In genomic region chr19:14094854-14095253, GRCh38 we compare ENCODE assay signal across 37 cellular contexts. TPM values are rescaled to one million over a fixed set of nuclear protein-coding genes. Genes with fewer than 3 reads are reported as not detected.
A peak's percentile ranks its signal among the peaks of the same experiment; 100 is the strongest.
DNase-seq lines count a peak whose midpoint lies in the region; ATAC-seq, FAIRE-seq and TF ChIP-seq lines count a peak whose summit lies in the region.
"Had no signal": no experiment of that assay in that cellular context is flagged by ENCODE, and none has a peak within 500 bp of the region (broad histone marks: within the 10 kb centered on the region; RNA-seq: fewer than 3 reads in every experiment).

No MANE protein-coding gene starts in this region.

- H3K79me2 ChIP-seq in K562 (ENCODE audit: control insufficient read depth, insufficient read depth, low read length) (no peaks in the 10 kb centered on the region), mammary epithelial cell (ENCODE audit: insufficient read depth, low read length) (no peaks in the 10 kb centered on the region)

- no peaks in the 10 kb centered on the region for H4K20me1 ChIP-seq in K562 (replicated peaks; ENCODE audit: control insufficient read depth, insufficient read depth, low read length)
- no peaks in the 10 kb centered on the region for H4K20me1 ChIP-seq in mammary epithelial cell (ENCODE audit: insufficient read depth, low read length)

- WGBS in K562 (ENCODE audit: insufficient coverage, low coverage, missing lambda C conversion rate) = 5% methylated on average over 6 of the region's 7 CpGs
- 96% methylated on average over 7 of the region's 7 CpGs for whole genome bisulfite sequencing in mammary epithelial cell (ENCODE audit: low coverage, missing lambda C conversion rate)

- no peaks in the 10 kb centered on the region for H3K27me3 Mint-ChIP-seq in activated naive CD8-positive, alpha-beta T cell
- no peaks in the 10 kb centered on the region for H3K27me3 Mint-ChIP-seq in activated naive CD8-positive, alpha-beta T cell treated with anti-CD3 and anti-CD28 coated beads, Interleukin-2, amount 50 U/mL, for 24 hours
- H3K27me3 Mint-ChIP-seq: activated CD4-positive, alpha-beta T cell treated with anti-CD3 and anti-CD28 coated beads, Interleukin-2, amount 10 ng/mL, durations not matched to agents 7 days and 5 days; stimulated activated memory B cell treated with anti-CD40 and anti-IgM and Interleukin-4, amounts not matched to agents 10 μg/mL and 1 μg/mL and 100 μg/mL, for 72 hours; type B pancreatic cell had no signal

- TF ChIP-seq CTCF in K562 (IDR thresholded peaks at IDR 0.05 in 2 of 3, conservative IDR thresholded peaks at IDR 0.05 in 1 of 3; ENCODE audit: insufficient read depth in 2 of 3, low read depth in 1 of 3, low read length in 3 of 3) (no peak), neutrophil (IDR thresholded peaks at IDR 0.05) (no peak), mammary epithelial cell (conservative IDR thresholded peaks at IDR 0.05 in 1 of 2, IDR thresholded peaks at IDR 0.05 in 1 of 2; ENCODE audit: extremely low read depth in 1 of 2, insufficient read depth in 1 of 2, low read depth in 1 of 2, low read length in 2 of 2) (no peak)

- H3K4me1 ChIP-seq in K562 (replicated peaks in 1 of 2; ENCODE audit: control insufficient read depth in 2 of 2, insufficient read depth in 2 of 2, low read length in 2 of 2) (peaks cover 2 to 21% of the 10 kb centered on the region in 2 experiments; a peak in 3 of 5 replicates), neutrophil (ENCODE audit: control insufficient read depth in 1 of 2, insufficient read depth in 1 of 2, low read depth in 1 of 2, low read length in 1 of 2) (peaks cover 11 to 12% of the 10 kb centered on the region in 2 experiments), mammary epithelial cell (ENCODE audit: insufficient read depth, low read length) (no peaks in the 10 kb centered on the region)
- H3K4me1 ChIP-seq: BE2C, colonic mucosa had no signal

- no peaks in the 10 kb centered on the region for H3K9me3 Mint-ChIP-seq in activated naive CD8-positive, alpha-beta T cell (ENCODE audit: low read depth)
- peaks cover 7% of the 10 kb centered on the region for H3K9me3 Mint-ChIP-seq in activated naive CD8-positive, alpha-beta T cell treated with anti-CD3 and anti-CD28 coated beads, Interleukin-2, amount 50 U/mL, for 24 hours
- H3K9me3 Mint-ChIP-seq: type B pancreatic cell had no signal

- peaks cover 2% of the 10 kb centered on the region for H3K36me3 Mint-ChIP-seq in activated naive CD8-positive, alpha-beta T cell
- H3K36me3 Mint-ChIP-seq in activated naive CD8-positive, alpha-beta T cell treated with anti-CD3 and anti-CD28 coated beads, Interleukin-2, amount 50 U/mL, for 24 hours (ENCODE audit: low read depth) = peaks cover 11% of the 10 kb centered on the region

- TSS peak; percentile 20 for BruUV-seq in K562 (replicated peaks; lab: Mats Ljungman, UMichigan)
- no TSS peak for BruUV-seq in mammary epithelial cell (replicated peaks; lab: Mats Ljungman, UMichigan)

- H3K36me3 ChIP-seq in K562 (ENCODE audit: control insufficient read depth, insufficient read depth, low read length) (peaks cover 7% of the 10 kb centered on the region; the same call in 1 of the 3 replicates), neutrophil (peaks cover 70% of the 10 kb centered on the region), mammary epithelial cell (ENCODE audit: insufficient read depth, low read length) (peaks cover 10% of the 10 kb centered on the region)
- H3K36me3 ChIP-seq: colonic mucosa, ovary had no signal

- no peaks in the 10 kb centered on the region for H3K27me3 ChIP-seq in K562 (ENCODE audit: control insufficient read depth in 2 of 2, insufficient read depth in 2 of 2, low read length in 2 of 2)
- no peaks in the 10 kb centered on the region for H3K27me3 ChIP-seq in neutrophil
- no peaks in the 10 kb centered on the region for H3K27me3 ChIP-seq in mammary epithelial cell (ENCODE audit: insufficient read depth, low read length)
- H3K27me3 ChIP-seq: BE2C, colonic mucosa, ovary had no signal

- ATAC-seq in activated naive CD8-positive, alpha-beta T cell treated with anti-CD3 and anti-CD28 coated beads, Interleukin-2, amount 50 U/mL, for 24 hours = no peak
- ATAC-seq in K562 (no peak), HG02885 (IDR thresholded peaks at IDR 0.05; ENCODE audit: poor library complexity, unreplicated experiment) (no peak), left ventricle myocardium superior (no peak)
- ATAC-seq: left lobe of liver; stimulated activated memory B cell treated with anti-CD40 and anti-IgM and Interleukin-4, amounts not matched to agents 10 μg/mL and 1 μg/mL and 100 μg/mL, for 72 hours had no signal

- peak overlapping the region; percentile 76 for H3K27ac Mint-ChIP-seq in activated naive CD8-positive, alpha-beta T cell
- H3K27ac Mint-ChIP-seq in activated naive CD8-positive, alpha-beta T cell treated with anti-CD3 and anti-CD28 coated beads, Interleukin-2, amount 50 U/mL, for 24 hours = no peak overlapping the region
- H3K27ac Mint-ChIP-seq: activated CD4-positive, alpha-beta T cell treated with anti-CD3 and anti-CD28 coated beads, Interleukin-2, amount 10 ng/mL, durations not matched to agents 7 days and 5 days; activated naive CD4-positive, alpha-beta T cell treated with anti-CD3 and anti-CD28 coated beads for 36 hours; stimulated activated memory B cell treated with anti-CD40 and anti-IgM and Interleukin-4, amounts not matched to agents 10 μg/mL and 1 μg/mL and 100 μg/mL, for 72 hours; type B pancreatic cell had no signal

- H3K4me1 Mint-ChIP-seq in activated naive CD8-positive, alpha-beta T cell (ENCODE audit: low read depth) = peaks cover 13% of the 10 kb centered on the region
- H3K4me1 Mint-ChIP-seq in activated naive CD8-positive, alpha-beta T cell treated with anti-CD3 and anti-CD28 coated beads, Interleukin-2, amount 50 U/mL, for 24 hours = peaks cover 13% of the 10 kb centered on the region

- no peak for TF ChIP-seq POLR2A in K562 (conservative IDR thresholded peaks at IDR 0.05)

- DNase-seq in activated naive CD8-positive, alpha-beta T cell treated with anti-CD3 and anti-CD28 coated beads, Interleukin-2, amount 50 U/mL, for 24 hours = no peak
- DNase-seq in HUDEP-2 (lab: John Stamatoyannopoulos, UW; ENCODE audit: unreplicated experiment in 76 of 76) (peak in 65 of 76 experiments; percentile 17 to 85 (median 55)), K562 (ENCODE audit: extremely low read depth in 1 of 4, low spot score in 3 of 4) (peak in 2 of 4 experiments; percentile 1 to 60), left ventricle myocardium superior (no peak), mammary epithelial cell (no peak)
- DNase-seq: ACHN; activated CD4-positive, alpha-beta T cell treated with anti-CD3 and anti-CD28 coated beads, Interleukin-2, amount 10 ng/mL, durations not matched to agents 7 days and 5 days; activated CD8-positive, alpha-beta memory T cell treated with anti-CD3 and anti-CD28 coated beads, Interleukin-2, amount 50 U/mL, for 4 hours; activated naive CD4-positive, alpha-beta T cell treated with anti-CD3 and anti-CD28 coated beads for 36 hours; anterior cingulate cortex; BE2C; colonic mucosa; DMS153; effector CD8-positive, alpha-beta T cell; head of caudate nucleus; NCI-H1417; NCI-H2081; ovary; substantia nigra; T-helper 9 cell had no signal

- no peaks in the 10 kb centered on the region for H3K9me1 ChIP-seq in K562 (ENCODE audit: control insufficient read depth, insufficient read depth, low read length)

- no peak overlapping the region for H2AFZ ChIP-seq in K562 (ENCODE audit: low read depth, low read length)
- no peak overlapping the region for H2AFZ ChIP-seq in mammary epithelial cell (ENCODE audit: low read depth, low read length)

- CTCF ChIA-PET in K562 (lab: Yijun Ruan, JAX; ENCODE audit: low intra/inter-chr PET ratio) = no interaction called here
- CTCF ChIA-PET in mammary epithelial cell (lab: Charles Lee; ENCODE audit: low non-redundant PET) = no interaction called here

- TF ChIP-seq EP300 in K562 (IDR thresholded peaks at IDR 0.05; ENCODE audit: low read length) = no peak

- H3K4me3 ChIP-seq in K562 (no peak overlapping the region), neutrophil (ENCODE audit: low read depth in 1 of 2, low read length in 1 of 2) (no peak overlapping the region), mammary epithelial cell (replicated peaks in 1 of 3; ENCODE audit: insufficient read depth in 1 of 3, low read depth in 2 of 3, low read length in 3 of 3) (no peak overlapping the region)
- H3K4me3 ChIP-seq: colonic mucosa, ovary had no signal

- H3K9me3 ChIP-seq in K562 (replicated peaks; ENCODE audit: control insufficient read depth, insufficient read depth, low read depth, low read length) (peaks cover 10% of the 10 kb centered on the region), neutrophil (no peaks in the 10 kb centered on the region), mammary epithelial cell (replicated peaks; ENCODE audit: insufficient read depth, low read length) (peaks cover 5% of the 10 kb centered on the region)
- H3K9me3 ChIP-seq: colonic mucosa, ovary had no signal

- dilution Hi-C loops in mammary epithelial cell (cut with HindIII; ENCODE audit: low sequenced_read_pairs) = no loop called here

- no peak overlapping the region for H3K9ac ChIP-seq in K562 (ENCODE audit: insufficient read depth in 1 of 2, low read depth in 2 of 2, low read length in 2 of 2)
- H3K9ac ChIP-seq in mammary epithelial cell (ENCODE audit: insufficient read depth, low read length) = no peak overlapping the region

- POLR2A ChIA-PET in K562 (lab: Yijun Ruan, JAX) = interaction anchor here (0.6 to 0.9 kb wide), 2 partner anchors 13 to 23 kb away, joined by 3 read pairs; partner anchors contain the start of gene PRKACA

- H3K4me3 Mint-ChIP-seq in activated naive CD8-positive, alpha-beta T cell = no peak overlapping the region
- H3K4me3 Mint-ChIP-seq in activated naive CD8-positive, alpha-beta T cell treated with anti-CD3 and anti-CD28 coated beads, Interleukin-2, amount 50 U/mL, for 24 hours = no peak overlapping the region
- H3K4me3 Mint-ChIP-seq: activated CD4-positive, alpha-beta T cell treated with anti-CD3 and anti-CD28 coated beads, Interleukin-2, amount 10 ng/mL, durations not matched to agents 7 days and 5 days; activated naive CD4-positive, alpha-beta T cell treated with anti-CD3 and anti-CD28 coated beads for 36 hours; stimulated activated memory B cell treated with anti-CD40 and anti-IgM and Interleukin-4, amounts not matched to agents 10 μg/mL and 1 μg/mL and 100 μg/mL, for 72 hours; type B pancreatic cell had no signal

- H3K4me2 ChIP-seq in K562 (ENCODE audit: insufficient read depth, low read length) (no peak overlapping the region), mammary epithelial cell (ENCODE audit: insufficient read depth, low read depth, low read length) (no peak overlapping the region)

- peak; percentile 72 for FAIRE-seq in K562 (lab: Jason Lieb, UNC)
- FAIRE-seq: bronchial epithelial cell, H54, islet of Langerhans, RCC 7860 had no signal

- intact Hi-C loops in K562 (cut with micrococcal nuclease) (no loop called here), left ventricle myocardium superior (cut with micrococcal nuclease) (no loop called here), mammary epithelial cell (cut with micrococcal nuclease) (no loop called here)

- in situ Hi-C loops in K562 (cut with MboI) = no loop called here
- in situ Hi-C loops in mammary epithelial cell (cut with MboI; ENCODE audit: low sequenced_read_pairs in 2 of 2) = no loop called here

- no peak for TF ChIP-seq RAD21 in K562 (CRISPR knock-in tag; conservative IDR thresholded peaks at IDR 0.05 in 1 of 2, IDR thresholded peaks at IDR 0.05 in 1 of 2)

- H3K27ac ChIP-seq in K562 (ENCODE audit: extremely low read depth, low read depth, low read length) = no peak overlapping the region
- peak overlapping the region; percentile 32 for H3K27ac ChIP-seq in neutrophil
- H3K27ac ChIP-seq in mammary epithelial cell (ENCODE audit: insufficient read depth, low read depth, low read length) = no peak overlapping the region
- H3K27ac ChIP-seq: colonic mucosa, HL-60, ovary, VCaP had no signal

RNA-seq across cellular contexts. Expression of gene SAMD1, which starts 4.3 kb away (rescaled TPM):
- total RNA-seq in K562 (2011; cell fraction: chromatin; rRNA removed; ENCODE audit: low replicate concordance) = 9.8 and 27.6 TPM in 2 replicates
- total RNA-seq in K562 (2011; cell fraction: nucleolus; rRNA removed) = 23.5 and 24.9 TPM in 2 replicates
- 12.7 and 15.1 TPM in 2 replicates for total RNA-seq in K562 (2011; cell fraction: nucleoplasm; rRNA removed)
- 65.4 and 71.9 TPM in 2 replicates for total RNA-seq in K562 (2014; rRNA removed)
- total RNA-seq in K562 (2014; rRNA removed; fragmentation: Illumina TruSeq; extraction: Trizol) = 15.4 and 16.0 TPM in 2 replicates
- 43.5 and 51.7 TPM in 2 replicates for total RNA-seq in K562 (2015; rRNA removed; fragmentation: Illumina TruSeq; extraction: Trizol)
- total RNA-seq in K562 (2021) = 85.9 and 96.0 TPM in 2 replicates
- polyA plus RNA-seq in K562 (2011; rRNA removed) = 14.3 and 14.8 TPM in 2 replicates
- 15.9 and 30.2 TPM in 2 replicates for polyA plus RNA-seq in K562 (2011; cell fraction: cytosol; rRNA removed)
- 34.7 and 64.0 TPM in 2 replicates for polyA plus RNA-seq in K562 (2011; cell fraction: nucleus; rRNA removed)
- polyA plus RNA-seq in K562 (2012) = 39.1 and 39.7 TPM in 2 replicates
- polyA plus RNA-seq in K562 (2014; fragmentation: Illumina TruSeq; extraction: Trizol) = 45.7 and 48.9 TPM in 2 replicates
- 1 to 10 TPM; 2.9 to 3.1 TPM for polyA plus RNA-seq in K562 (2014; fragmentation: Nextera tagmentation; extraction: Ambion mirVana)
- polyA plus RNA-seq in K562 (2014; rRNA removed) = 44.5 and 47.8 TPM in 2 replicates
- polyA minus RNA-seq in K562 (2011; rRNA and poly(A)+ RNA removed) = 4.1 and 7.6 TPM in 2 replicates
- polyA minus RNA-seq in K562 (2011; cell fraction: cytosol; rRNA and poly(A)+ RNA removed) = 22.9 and 32.7 TPM in 2 replicates
- 4.8 and 5.0 TPM in 2 replicates for polyA minus RNA-seq in K562 (2011; cell fraction: nucleus; rRNA and poly(A)+ RNA removed)
- 58.0 TPM for total RNA-seq in left ventricle myocardium superior
- 10 to 100 TPM; 15.8 to 25.7 TPM for total RNA-seq in mammary epithelial cell
- 18.6 TPM for polyA plus RNA-seq in mammary epithelial cell
- polyA minus RNA-seq in mammary epithelial cell = 18.8 TPM

RNA-seq across cellular contexts. Expression of gene C19orf67, which starts 9.3 kb away (rescaled TPM):
- total RNA-seq in K562 (2011; cell fraction: chromatin; rRNA removed; ENCODE audit: low replicate concordance) = 0.83 and 2.1 TPM in 2 replicates
- 3.7 and 4.5 TPM in 2 replicates for total RNA-seq in K562 (2011; cell fraction: nucleolus; rRNA removed)
- total RNA-seq in K562 (2011; cell fraction: nucleoplasm; rRNA removed) = 1.8 and 2.1 TPM in 2 replicates
- total RNA-seq in K562 (2014; rRNA removed) = 0.45 and 1.5 TPM in 2 replicates
- total RNA-seq in K562 (2014; rRNA removed; fragmentation: Illumina TruSeq; extraction: Trizol) = 0.35 TPM in 1 of 2 replicates, not detected in the other
- 0.29 and 0.53 TPM in 2 replicates for total RNA-seq in K562 (2015; rRNA removed; fragmentation: Illumina TruSeq; extraction: Trizol)
- total RNA-seq in K562 (2021) = 1.1 and 2.1 TPM in 2 replicates
- polyA plus RNA-seq in K562 (2011; rRNA removed) = 0.39 and 0.56 TPM in 2 replicates
- 0.46 and 0.97 TPM in 2 replicates for polyA plus RNA-seq in K562 (2011; cell fraction: cytosol; rRNA removed)
- 1.2 and 3.8 TPM in 2 replicates for polyA plus RNA-seq in K562 (2011; cell fraction: nucleus; rRNA removed)
- 0.62 and 0.68 TPM in 2 replicates for polyA plus RNA-seq in K562 (2012)
- 0.28 and 0.39 TPM in 2 replicates for polyA plus RNA-seq in K562 (2014; fragmentation: Illumina TruSeq; extraction: Trizol)
- polyA plus RNA-seq in K562 (2014; fragmentation: Nextera tagmentation; extraction: Ambion mirVana) = not detected
- 1.8 TPM in 1 of 2 replicates, not detected in the other for polyA plus RNA-seq in K562 (2014; rRNA removed)
- 0.14 TPM in 1 of 2 replicates, not detected in the other for polyA minus RNA-seq in K562 (2011; rRNA and poly(A)+ RNA removed)
- polyA minus RNA-seq in K562 (2011; cell fraction: cytosol; rRNA and poly(A)+ RNA removed) = not detected in 2 replicates
- polyA minus RNA-seq in K562 (2011; cell fraction: nucleus; rRNA and poly(A)+ RNA removed) = 1.5 and 3.0 TPM in 2 replicates
- not detected for total RNA-seq in left ventricle myocardium superior
- not detected for total RNA-seq in mammary epithelial cell
- not detected for polyA plus RNA-seq in mammary epithelial cell
- not detected for polyA minus RNA-seq in mammary epithelial cell
- total RNA-seq: activated CD4-positive, alpha-beta T cell treated with anti-CD3 and anti-CD28 coated beads, Interleukin-2, amount 10 ng/mL, durations not matched to agents 7 days and 5 days; activated naive CD4-positive, alpha-beta T cell treated with anti-CD3 and anti-CD28 coated beads for 36 hours; bronchial epithelial cell; left lobe of liver; mesenteric fat pad; myocyte; ovary; renal cortical epithelial cell; skeletal muscle tissue had no signal
- polyA plus RNA-seq: esophagus had no signal

RNA-seq across cellular contexts. Expression of gene MISP3, which starts 22.3 kb away (rescaled TPM):
- total RNA-seq in K562 (2011; cell fraction: chromatin; rRNA removed; ENCODE audit: low replicate concordance) = 1.7 and 5.3 TPM in 2 replicates
- total RNA-seq in K562 (2011; cell fraction: nucleolus; rRNA removed) = 5.5 and 5.7 TPM in 2 replicates
- 4.1 and 5.0 TPM in 2 replicates for total RNA-seq in K562 (2011; cell fraction: nucleoplasm; rRNA removed)
- total RNA-seq in K562 (2014; rRNA removed) (3.1 and 3.9 TPM in 2 replicates), K562 (2014; rRNA removed; fragmentation: Illumina TruSeq; extraction: Trizol) (0.69 and 0.73 TPM in 2 replicates), K562 (2015; rRNA removed; fragmentation: Illumina TruSeq; extraction: Trizol) (1.6 and 1.9 TPM in 2 replicates), K562 (2021) (1.9 and 2.9 TPM in 2 replicates), left ventricle myocardium superior (6.8 TPM), mammary epithelial cell (1 to 10 TPM; 1.2 to 1.5 TPM)
- polyA plus RNA-seq in K562 (2011; rRNA removed) (1.2 and 2.1 TPM in 2 replicates), K562 (2014; fragmentation: Illumina TruSeq; extraction: Trizol) (2.6 and 3.2 TPM in 2 replicates), K562 (2014; fragmentation: Nextera tagmentation; extraction: Ambion mirVana) (under 1 TPM; 0.25 to 0.37 TPM), K562 (2014; rRNA removed) (5.4 and 5.6 TPM in 2 replicates), mammary epithelial cell (0.59 TPM)
- polyA plus RNA-seq in K562 (2011; cell fraction: cytosol; rRNA removed) = 2.1 and 3.0 TPM in 2 replicates
- 8.6 and 12.9 TPM in 2 replicates for polyA plus RNA-seq in K562 (2011; cell fraction: nucleus; rRNA removed)
- 3.6 and 4.2 TPM in 2 replicates for polyA plus RNA-seq in K562 (2012)
- not detected in 2 replicates for polyA minus RNA-seq in K562 (2011; rRNA and poly(A)+ RNA removed)
- 0.91 TPM in 1 of 2 replicates, not detected in the other for polyA minus RNA-seq in K562 (2011; cell fraction: cytosol; rRNA and poly(A)+ RNA removed)
- 1.8 and 1.9 TPM in 2 replicates for polyA minus RNA-seq in K562 (2011; cell fraction: nucleus; rRNA and poly(A)+ RNA removed)
- not detected for polyA minus RNA-seq in mammary epithelial cell
- total RNA-seq: skeletal muscle tissue had no signal

RNA-seq across cellular contexts. Expression of gene PRKACA, which starts 22.7 kb away (rescaled TPM):
- total RNA-seq in K562 (2011; cell fraction: chromatin; rRNA removed; ENCODE audit: low replicate concordance) = 26.1 and 58.3 TPM in 2 replicates
- 30.5 and 42.7 TPM in 2 replicates for total RNA-seq in K562 (2011; cell fraction: nucleolus; rRNA removed)
- total RNA-seq in K562 (2011; cell fraction: nucleoplasm; rRNA removed) = 28.7 and 35.1 TPM in 2 replicates
- total RNA-seq in K562 (2014; rRNA removed) = 8.4 and 12.7 TPM in 2 replicates
- 10.6 and 13.0 TPM in 2 replicates for total RNA-seq in K562 (2014; rRNA removed; fragmentation: Illumina TruSeq; extraction: Trizol)
- total RNA-seq in K562 (2015; rRNA removed; fragmentation: Illumina TruSeq; extraction: Trizol) = 11.9 and 12.2 TPM in 2 replicates
- total RNA-seq in K562 (2021) = 57.8 and 63.1 TPM in 2 replicates
- polyA plus RNA-seq in K562 (2011; rRNA removed) = 19.9 and 22.9 TPM in 2 replicates
- 18.1 and 22.9 TPM in 2 replicates for polyA plus RNA-seq in K562 (2011; cell fraction: cytosol; rRNA removed)
- 9.4 and 10.8 TPM in 2 replicates for polyA plus RNA-seq in K562 (2011; cell fraction: nucleus; rRNA removed)
- 53.1 and 56.7 TPM in 2 replicates for polyA plus RNA-seq in K562 (2012)
- polyA plus RNA-seq in K562 (2014; fragmentation: Illumina TruSeq; extraction: Trizol) = 50.6 and 59.4 TPM in 2 replicates
- polyA plus RNA-seq in K562 (2014; fragmentation: Nextera tagmentation; extraction: Ambion mirVana) = 1 to 10 TPM; 1.2 to 1.7 TPM
- 37.6 and 39.7 TPM in 2 replicates for polyA plus RNA-seq in K562 (2014; rRNA removed)
- polyA minus RNA-seq in K562 (2011; rRNA and poly(A)+ RNA removed) = 16.0 and 20.3 TPM in 2 replicates
- 18.1 and 18.7 TPM in 2 replicates for polyA minus RNA-seq in K562 (2011; cell fraction: cytosol; rRNA and poly(A)+ RNA removed)
- 7.5 and 8.3 TPM in 2 replicates for polyA minus RNA-seq in K562 (2011; cell fraction: nucleus; rRNA and poly(A)+ RNA removed)
- total RNA-seq in left ventricle myocardium superior = 514 TPM
- total RNA-seq in mammary epithelial cell = 10 to 100 TPM; 44.0 to 82.1 TPM
- 78.8 TPM for polyA plus RNA-seq in mammary epithelial cell
- polyA minus RNA-seq in mammary epithelial cell = 65.9 TPM

RNA-seq across cellular contexts. Expression of gene PALM3, which starts 33.0 kb away (rescaled TPM):
- 0.53 and 0.76 TPM in 2 replicates for total RNA-seq in K562 (2011; cell fraction: chromatin; rRNA removed; ENCODE audit: low replicate concordance)
- 0.33 and 0.92 TPM in 2 replicates for total RNA-seq in K562 (2011; cell fraction: nucleolus; rRNA removed)
- total RNA-seq in K562 (2011; cell fraction: nucleoplasm; rRNA removed) = 0.73 and 0.99 TPM in 2 replicates
- 8.2 and 8.9 TPM in 2 replicates for total RNA-seq in K562 (2014; rRNA removed)
- 2.5 and 2.8 TPM in 2 replicates for total RNA-seq in K562 (2014; rRNA removed; fragmentation: Illumina TruSeq; extraction: Trizol)
- 3.3 and 3.7 TPM in 2 replicates for total RNA-seq in K562 (2015; rRNA removed; fragmentation: Illumina TruSeq; extraction: Trizol)
- 7.6 and 9.3 TPM in 2 replicates for total RNA-seq in K562 (2021)
- polyA plus RNA-seq in K562 (2011; rRNA removed) = 2.3 and 2.9 TPM in 2 replicates
- 2.1 and 6.1 TPM in 2 replicates for polyA plus RNA-seq in K562 (2011; cell fraction: cytosol; rRNA removed)
- polyA plus RNA-seq in K562 (2011; cell fraction: nucleus; rRNA removed) = 1.1 and 2.9 TPM in 2 replicates
- polyA plus RNA-seq in K562 (2012) = 2.0 and 13.9 TPM in 2 replicates
- 7.4 and 10.8 TPM in 2 replicates for polyA plus RNA-seq in K562 (2014; fragmentation: Illumina TruSeq; extraction: Trizol)
- under 1 TPM; 0.07 to 0.29 TPM for polyA plus RNA-seq in K562 (2014; fragmentation: Nextera tagmentation; extraction: Ambion mirVana)
- 8.9 and 12.1 TPM in 2 replicates for polyA plus RNA-seq in K562 (2014; rRNA removed)
- 0.39 and 1.3 TPM in 2 replicates for polyA minus RNA-seq in K562 (2011; rRNA and poly(A)+ RNA removed)
- 0.91 and 1.4 TPM in 2 replicates for polyA minus RNA-seq in K562 (2011; cell fraction: cytosol; rRNA and poly(A)+ RNA removed)
- polyA minus RNA-seq in K562 (2011; cell fraction: nucleus; rRNA and poly(A)+ RNA removed) = 0.27 and 0.56 TPM in 2 replicates
- total RNA-seq in left ventricle myocardium superior = not detected
- total RNA-seq in mammary epithelial cell = not detected
- polyA plus RNA-seq in mammary epithelial cell = not detected
- not detected for polyA minus RNA-seq in mammary epithelial cell
- total RNA-seq: activated CD4-positive, alpha-beta T cell treated with anti-CD3 and anti-CD28 coated beads, Interleukin-2, amount 10 ng/mL, durations not matched to agents 7 days and 5 days; activated naive CD4-positive, alpha-beta T cell treated with anti-CD3 and anti-CD28 coated beads for 36 hours; bronchial epithelial cell; mesenteric fat pad; myocyte; skeletal muscle tissue had no signal

Comparison
In these comparisons a context has a peak if more than half of its experiments do, and no peak if none do; other contexts are left out.
1. DNase-seq: peak in HUDEP-2 (65 of 76); none in activated naive CD8-positive, alpha-beta T cell treated with anti-CD3 and anti-CD28 coated beads, Interleukin-2, amount 50 U/mL, for 24 hours (single experiment), left ventricle myocardium superior (single experiment) and mammary epithelial cell (single experiment).